Comparison of ENCODE assay signal across 11 cellular contexts in genomic region chr9:117706421-117707150, GRCh38. TPM values are rescaled to one million over a fixed set of nuclear protein-coding genes. Genes with fewer than 3 reads are reported as not detected.
DNase-seq lines count a peak whose midpoint lies in the region; ATAC-seq and TF ChIP-seq lines count a peak whose summit lies in the region.
"Had no signal": no experiment of that assay in that cellular context is flagged by ENCODE, and none has a peak within 500 bp of the region (broad histone marks: within the 10 kb centered on the region; RNA-seq: fewer than 3 reads in every experiment).

No MANE protein-coding gene starts in this region.

- POLR2A ChIA-PET in MCF 10A (lab: Yijun Ruan, JAX): no interaction called here
- POLR2A ChIA-PET in activated CD4-positive, alpha-beta memory T cell treated with anti-CD3 and anti-CD28 coated beads, Interleukin-2, amount 10 ng/mL, durations not matched to agents 7 days and 5 days (lab: Charles Lee): no interaction called here

- H3K36me3 ChIP-seq in breast epithelium (no peaks in the 10 kb centered on the region), ascending aorta (peaks cover 0 to 37% of the 10 kb centered on the region in 2 donors), lower lobe of right lung (peaks cover 25% of the 10 kb centered on the region), suprapubic skin (peaks cover 3% of the 10 kb centered on the region)

- no peak overlapping the region for H3K27ac Mint-ChIP-seq in MCF 10A (ENCODE audit: low read depth, unreplicated experiment)
- no peak overlapping the region for H3K27ac Mint-ChIP-seq in activated CD4-positive, alpha-beta memory T cell treated with anti-CD3 and anti-CD28 coated beads, Interleukin-2, amount 10 ng/mL, durations not matched to agents 7 days and 5 days

- no peak for TF ChIP-seq EP300 in suprapubic skin (IDR thresholded peaks at IDR 0.05)

- intact Hi-C loops in breast epithelium (cut with DNase I; ENCODE audit: low total_unique reads) (no loop called here), MCF 10A (cut with micrococcal nuclease) (no loop called here), ascending aorta (cut with DNase I) (no loop called here), lower lobe of right lung (cut with DNase I) (no loop called here)

- TF ChIP-seq POLR2A in breast epithelium (IDR thresholded peaks at IDR 0.05): no peak
- TF ChIP-seq POLR2A in suprapubic skin (IDR thresholded peaks at IDR 0.05): no peak

- TF ChIP-seq CTCF in breast epithelium (IDR thresholded peaks at IDR 0.05): no peak
- TF ChIP-seq CTCF in MCF 10A (IDR thresholded peaks at IDR 0.05; ENCODE audit: unreplicated experiment): no peak
- TF ChIP-seq CTCF in ascending aorta (IDR thresholded peaks at IDR 0.05): no peak
- no peak for TF ChIP-seq CTCF in lower lobe of right lung (IDR thresholded peaks at IDR 0.05)
- TF ChIP-seq CTCF in suprapubic skin (IDR thresholded peaks at IDR 0.05): no peak

- H3K4me1 ChIP-seq in breast epithelium: peaks cover 0 to 3% of the 10 kb centered on the region in 2 donors
- peaks cover 0 to 12% of the 10 kb centered on the region in 2 donors for H3K4me1 ChIP-seq in ascending aorta
- H3K4me1 ChIP-seq in lower lobe of right lung: peaks cover 23% of the 10 kb centered on the region
- H3K4me1 ChIP-seq in suprapubic skin: peaks cover 4% of the 10 kb centered on the region

- CTCF ChIA-PET in MCF 10A (lab: Yijun Ruan, JAX): interaction anchor here (0.8 kb wide), 1 partner anchor 550 kb away, joined by 3 read pairs; no protein-coding TSS in a partner anchor
- CTCF ChIA-PET in activated CD4-positive, alpha-beta memory T cell treated with anti-CD3 and anti-CD28 coated beads, Interleukin-2, amount 10 ng/mL, durations not matched to agents 7 days and 5 days (lab: Charles Lee): no interaction called here

- H3K27me3 ChIP-seq in breast epithelium: no peaks in the 10 kb centered on the region
- no peaks in the 10 kb centered on the region for H3K27me3 ChIP-seq in ascending aorta
- H3K27me3 ChIP-seq in lower lobe of right lung (ENCODE audit: low read depth): no peaks in the 10 kb centered on the region
- H3K27me3 ChIP-seq in suprapubic skin: no peaks in the 10 kb centered on the region

- H3K27ac ChIP-seq in breast epithelium (no peak overlapping the region), ascending aorta (peak overlapping the region; percentile 4 to 63), lower lobe of right lung (peak overlapping the region; percentile 85), suprapubic skin (peak overlapping the region; percentile 11)

- H3K4me3 ChIP-seq in breast epithelium (peak overlapping the region; percentile 6 to 69 (median 52)), ascending aorta (peak overlapping the region; percentile 14 to 69), lower lobe of right lung (peak overlapping the region; percentile 62), suprapubic skin (peak overlapping the region; percentile 46)

- BruUV-seq in MCF 10A (replicated peaks; lab: Mats Ljungman, UMichigan): no TSS peak

- H3K36me3 Mint-ChIP-seq in MCF 10A (ENCODE audit: insufficient read depth, unreplicated experiment): no peaks in the 10 kb centered on the region
- no peaks in the 10 kb centered on the region for H3K36me3 Mint-ChIP-seq in activated CD4-positive, alpha-beta memory T cell treated with anti-CD3 and anti-CD28 coated beads, Interleukin-2, amount 10 ng/mL, durations not matched to agents 7 days and 5 days (ENCODE audit: low read depth)
- no peaks in the 10 kb centered on the region for H3K36me3 Mint-ChIP-seq in activated T-cell treated with anti-CD3 and anti-CD28 coated beads, Interleukin-2, amount 50 U/mL, for 4 hours (ENCODE audit: insufficient read depth)

- no peaks in the 10 kb centered on the region for H3K4me1 Mint-ChIP-seq in MCF 10A (ENCODE audit: insufficient read depth, unreplicated experiment)
- peaks cover 4% of the 10 kb centered on the region for H3K4me1 Mint-ChIP-seq in activated CD4-positive, alpha-beta memory T cell treated with anti-CD3 and anti-CD28 coated beads, Interleukin-2, amount 10 ng/mL, durations not matched to agents 7 days and 5 days
- H3K4me1 Mint-ChIP-seq in activated T-cell treated with anti-CD3 and anti-CD28 coated beads, Interleukin-2, amount 50 U/mL, for 4 hours (ENCODE audit: low read depth): no peaks in the 10 kb centered on the region

- DNase-seq in breast epithelium (ENCODE audit: low spot score in 2 of 2) (no peak), MCF 10A (ENCODE audit: unreplicated experiment) (no peak), ascending aorta (ENCODE audit: low spot score in 2 of 2) (no peak), lower lobe of right lung (no peak), suprapubic skin (ENCODE audit: low spot score in 2 of 2) (no peak), KBM-7 (no peak)
- DNase-seq in activated CD4-positive, alpha-beta memory T cell treated with anti-CD3 and anti-CD28 coated beads, Interleukin-2, amount 10 ng/mL, durations not matched to agents 7 days and 5 days: no peak
- no peak for DNase-seq in activated T-cell treated with anti-CD3 and anti-CD28 coated beads, Interleukin-2, amount 50 U/mL, for 4 hours
- DNase-seq: midbrain; NCI-H1436 treated with DMSO at 0.1 percent for 48 hours; stimulated activated CD4-positive, alpha-beta T cell treated with anti-CD3 and anti-CD28 coated beads, Interleukin-15, amount 100 ng/mL, for 24 hours had no signal

- 56% methylated on average over 5 of the region's 5 CpGs for WGBS in suprapubic skin

- H3K9me3 ChIP-seq in breast epithelium: no peaks in the 10 kb centered on the region
- H3K9me3 ChIP-seq in ascending aorta: no peaks in the 10 kb centered on the region
- no peaks in the 10 kb centered on the region for H3K9me3 ChIP-seq in lower lobe of right lung
- H3K9me3 ChIP-seq in suprapubic skin: no peaks in the 10 kb centered on the region

- no peaks in the 10 kb centered on the region for H3K27me3 Mint-ChIP-seq in MCF 10A (ENCODE audit: insufficient read depth, unreplicated experiment)
- H3K27me3 Mint-ChIP-seq in activated CD4-positive, alpha-beta memory T cell treated with anti-CD3 and anti-CD28 coated beads, Interleukin-2, amount 10 ng/mL, durations not matched to agents 7 days and 5 days: peaks cover 19% of the 10 kb centered on the region
- H3K27me3 Mint-ChIP-seq in activated T-cell treated with anti-CD3 and anti-CD28 coated beads, Interleukin-2, amount 50 U/mL, for 4 hours (ENCODE audit: low read depth): peaks cover 3% of the 10 kb centered on the region

- in situ Hi-C loops in KBM-7 (cut with MboI; ENCODE audit: low pct_unique_long_range_greater_than_20kb, low sequenced_read_pairs): no loop called here

- ATAC-seq in lower lobe of right lung: peak; percentile 19 to 32
- no peak for ATAC-seq in activated T-cell treated with anti-CD3 and anti-CD28 coated beads, Interleukin-2, amount 50 U/mL, for 4 hours

- H3K4me3 Mint-ChIP-seq in MCF 10A (ENCODE audit: unreplicated experiment): no peak overlapping the region
- H3K4me3 Mint-ChIP-seq in activated CD4-positive, alpha-beta memory T cell treated with anti-CD3 and anti-CD28 coated beads, Interleukin-2, amount 10 ng/mL, durations not matched to agents 7 days and 5 days: no peak overlapping the region
- no peak overlapping the region for H3K4me3 Mint-ChIP-seq in activated T-cell treated with anti-CD3 and anti-CD28 coated beads, Interleukin-2, amount 50 U/mL, for 4 hours

- peaks cover 27% of the 10 kb centered on the region for H3K9me3 Mint-ChIP-seq in MCF 10A (ENCODE audit: unreplicated experiment)
- no peaks in the 10 kb centered on the region for H3K9me3 Mint-ChIP-seq in activated CD4-positive, alpha-beta memory T cell treated with anti-CD3 and anti-CD28 coated beads, Interleukin-2, amount 10 ng/mL, durations not matched to agents 7 days and 5 days
- no peaks in the 10 kb centered on the region for H3K9me3 Mint-ChIP-seq in activated T-cell treated with anti-CD3 and anti-CD28 coated beads, Interleukin-2, amount 50 U/mL, for 4 hours

RNA-seq across cellular contexts. Expression of gene TLR4, which starts 2.4 kb away (rescaled TPM):
- total RNA-seq in breast epithelium: 10 to 100 TPM; 23.0 to 71.2 (median 31.1) TPM
- not detected in 2 replicates for total RNA-seq in MCF 10A (2022)
- 32.4 TPM for total RNA-seq in ascending aorta
- 70.1 TPM for total RNA-seq in lower lobe of right lung
- 10 to 100 TPM in 1 of 4 donors, 1 to 10 TPM in 3; 3.4 to 10.5 (median 6.5) TPM for total RNA-seq in suprapubic skin
- total RNA-seq in activated CD4-positive, alpha-beta memory T cell treated with anti-CD3 and anti-CD28 coated beads, Interleukin-2, amount 10 ng/mL, durations not matched to agents 7 days and 5 days: under 1 TPM; 0.05 to 0.20 TPM
- under 1 TPM in 2 of 3 donors, not detected in 1; 0.05 to 0.08 TPM for total RNA-seq in activated T-cell treated with anti-CD3 and anti-CD28 coated beads, Interleukin-2, amount 50 U/mL, for 4 hours

Comparison
In these comparisons a context has a peak if more than half of its experiments do, and no peak if none do; other contexts are left out.
1. H3K27ac ChIP-seq: peak in ascending aorta (2 of 2), lower lobe of right lung (single experiment) and suprapubic skin (single experiment); none in breast epithelium (0 of 2).
2. ATAC-seq: peak in lower lobe of right lung (2 of 2); none in activated T-cell treated with anti-CD3 and anti-CD28 coated beads, Interleukin-2, amount 50 U/mL, for 4 hours (0 of 2).
3. Peak in every context shown above with its lines, with median percentiles within 50 percentile points of each other: H3K4me3 ChIP-seq.